20 cellular contexts compared by ENCODE assay signal in genomic region chr1:17594690-17595601, GRCh38. TPM values are rescaled to one million over a fixed set of nuclear protein-coding genes. Genes with fewer than 3 reads are reported as not detected.
A peak's percentile ranks its signal among the peaks of the same experiment; 100 is the strongest.
DNase-seq lines count a peak whose midpoint lies in the region; ATAC-seq, FAIRE-seq and TF ChIP-seq lines count a peak whose summit lies in the region.
"Had no signal": no experiment of that assay in that cellular context is flagged by ENCODE, and none has a peak within 500 bp of the region (broad histone marks: within the 10 kb centered on the region; RNA-seq: fewer than 3 reads in every experiment).

No MANE protein-coding gene starts in this region.

- peak in 2 of 3 experiments; percentile 37 to 70 for DNase-seq in NCI-H1417 (lab: John Stamatoyannopoulos, UW)
- DNase-seq in NCI-H1417 treated with DMSO at 0.1 percent for 48 hours (lab: John Stamatoyannopoulos, UW) = no peak
- DNase-seq in NCI-H82 (lab: John Stamatoyannopoulos, UW) = peak; percentile 82
- no peak for DNase-seq in gastrocnemius medialis
- no peak for DNase-seq in A172 (ENCODE audit: low spot score)
- DNase-seq in vagina (ENCODE audit: extremely low spot score in 2 of 2) = no peak
- DNase-seq: 8988T; activated CD8-positive, alpha-beta memory T cell treated with anti-CD3 and anti-CD28 coated beads, Interleukin-2, amount 50 U/mL, for 48 hours; CD8-positive, alpha-beta memory T cell; cerebellar nuclear complex; EL; NCI-H1092; NCI-H446; PC-9; psoas muscle; T-helper 1 cell had no signal

- TF ChIP-seq CTCF in gastrocnemius medialis (IDR thresholded peaks at IDR 0.05 in 4 of 5, conservative IDR thresholded peaks at IDR 0.05 in 1 of 5) = no peak
- TF ChIP-seq CTCF in vagina (IDR thresholded peaks at IDR 0.05) = no peak

- H3K36me3 ChIP-seq in gastrocnemius medialis (no peaks in the 10 kb centered on the region), vagina (peaks cover 0 to 12% of the 10 kb centered on the region in 2 donors)

- TF ChIP-seq POLR2A in gastrocnemius medialis (IDR thresholded peaks at IDR 0.05) (no peak), vagina (IDR thresholded peaks at IDR 0.05) (no peak)

- no peak for ATAC-seq in gastrocnemius medialis
- ATAC-seq in GM21717 (IDR thresholded peaks at IDR 0.05; ENCODE audit: unreplicated experiment) = no peak
- ATAC-seq: activated naive CD4-positive, alpha-beta T cell treated with anti-CD3 and anti-CD28 coated beads, Interleukin-2, amount 50 U/mL, for 72 hours had no signal

- in situ Hi-C loops in gastrocnemius medialis (cut with MboI; ENCODE audit: low sequenced_read_pairs in 4 of 4) = no loop called here

- FAIRE-seq in colon (lab: Jason Lieb, UNC) = peak; percentile 10

- H3K4me1 ChIP-seq in gastrocnemius medialis (peaks cover 17 to 22% of the 10 kb centered on the region in 2 donors), vagina (peaks cover 10% of the 10 kb centered on the region)

- no peak overlapping the region for H3K4me3 ChIP-seq in gastrocnemius medialis
- H3K4me3 ChIP-seq in vagina = no peak overlapping the region
- H3K4me3 ChIP-seq: PC-9, psoas muscle, tibial nerve had no signal

- H3K9me3 ChIP-seq in gastrocnemius medialis (no peaks in the 10 kb centered on the region), vagina (no peaks in the 10 kb centered on the region)
- H3K9me3 ChIP-seq: psoas muscle, tibial nerve had no signal

- H3K27ac ChIP-seq in gastrocnemius medialis (peak overlapping the region in 3 of 4 donors; percentile 41 to 72 (median 66)), vagina (no peak overlapping the region)
- H3K27ac ChIP-seq: PC-9, psoas muscle had no signal

- H3K27me3 ChIP-seq in gastrocnemius medialis = no peaks in the 10 kb centered on the region
- no peaks in the 10 kb centered on the region for H3K27me3 ChIP-seq in vagina
- H3K27me3 ChIP-seq: tibial nerve had no signal

- intact Hi-C loops in gastrocnemius medialis (cut with DNase I; ENCODE audit: low total_unique reads) = no loop called here
- intact Hi-C loops in vagina (cut with DNase I) = no loop called here

RNA-seq across cellular contexts. Expression of gene ARHGEF10L, which starts 55.4 kb away (rescaled TPM):
- total RNA-seq in gastrocnemius medialis (100 to 1,000 TPM in 1 of 4 donors, 10 to 100 TPM in 3; 21.2 to 111 (median 73.8) TPM), vagina (75.6 TPM)
- total RNA-seq in A172 (2014; rRNA removed; shearing (Covaris generic)) = 9.2 and 11.0 TPM in 2 replicates
- total RNA-seq: activated naive CD4-positive, alpha-beta T cell treated with anti-CD3 and anti-CD28 coated beads, Interleukin-2, amount 50 U/mL, for 72 hours had no signal

Comparison
In these comparisons a context has a peak if more than half of its experiments do, and no peak if none do; other contexts are left out.
1. DNase-seq: peak in NCI-H1417 (2 of 3) and NCI-H82 (single experiment); none in NCI-H1417 treated with DMSO at 0.1 percent for 48 hours (single experiment), gastrocnemius medialis (0 of 2), A172 (single experiment) and vagina (0 of 2).